Comparison of ENCODE assay signal across 13 cellular contexts in genomic region chr1:203592156-203592555, GRCh38. TPM values are rescaled to one million over a fixed set of nuclear protein-coding genes. Genes with fewer than 3 reads are reported as not detected.
DNase-seq lines count a peak whose midpoint lies in the region; ATAC-seq and TF ChIP-seq lines count a peak whose summit lies in the region.
"Had no signal": no experiment of that assay in that cellular context is flagged by ENCODE, and none has a peak within 500 bp of the region (broad histone marks: within the 10 kb centered on the region; RNA-seq: fewer than 3 reads in every experiment).

No MANE protein-coding gene starts in this region.

- H3K36me3 ChIP-seq in SK-N-SH (replicated peaks in 1 of 2; ENCODE audit: control insufficient read depth in 1 of 2, insufficient read depth in 2 of 2, low read length in 1 of 2), result no peaks in the 10 kb centered on the region
- H3K36me3 ChIP-seq in lower lobe of right lung, result no peaks in the 10 kb centered on the region
- H3K36me3 ChIP-seq in stomach smooth muscle (ENCODE audit: control insufficient read depth in 2 of 2, insufficient read depth in 2 of 2, low read length in 2 of 2), result no peaks in the 10 kb centered on the region

- H3K4me1 ChIP-seq in SK-N-SH (ENCODE audit: control insufficient read depth in 1 of 2, insufficient read depth in 2 of 2, low read depth in 1 of 2, low read length in 1 of 2) (peaks cover 0 to 6% of the 10 kb centered on the region in 2 experiments; a peak in 1 of 4 replicates), lower lobe of right lung (peaks cover 13% of the 10 kb centered on the region), stomach smooth muscle (ENCODE audit: control insufficient read depth, insufficient read depth, low read length) (peaks cover 19% of the 10 kb centered on the region)

- CTCF ChIA-PET in SK-N-SH (lab: Yijun Ruan, JAX), result interaction anchor here (1.1 kb wide), 2 partner anchors 9 to 87 kb away, joined by 3 read pairs; no protein-coding TSS in a partner anchor

- no peaks in the 10 kb centered on the region for H4K20me1 ChIP-seq in SK-N-SH (ENCODE audit: insufficient read depth)

- ATAC-seq in SK-N-SH treated with all-trans-retinoic acid at 6 μM for 48 hours (peak; percentile 37), lower lobe of right lung (peak; percentile 23 to 36), GM19463 (IDR thresholded peaks at IDR 0.05; ENCODE audit: unreplicated experiment) (no peak), GM18505 (IDR thresholded peaks at IDR 0.05; ENCODE audit: unreplicated experiment) (no peak)
- ATAC-seq: activated T-cell treated with anti-CD3 and anti-CD28 coated beads, Interleukin-2, amount 50 U/mL, for 4 hours had no signal

- no peak for TF ChIP-seq EP300 in SK-N-SH (IDR thresholded peaks at IDR 0.05; ENCODE audit: borderline replicate concordance in 1 of 2, low read depth in 1 of 2, low read length in 1 of 2)

- H3K9me3 ChIP-seq in SK-N-SH (no peaks in the 10 kb centered on the region), lower lobe of right lung (no peaks in the 10 kb centered on the region), stomach smooth muscle (ENCODE audit: control insufficient read depth in 2 of 2, low read length in 2 of 2) (no peaks in the 10 kb centered on the region)

- no peaks in the 10 kb centered on the region for H3K79me2 ChIP-seq in SK-N-SH (ENCODE audit: insufficient read depth)

- DNase-seq in SK-N-SH (no peak), astrocyte of the hippocampus (ENCODE audit: low read depth, low spot score) (peak; percentile 63), lower lobe of right lung (no peak), NCI-H446 (lab: John Stamatoyannopoulos, UW) (no peak)
- DNase-seq: activated T-cell treated with anti-CD3 and anti-CD28 coated beads, Interleukin-2, amount 50 U/mL, for 4 hours; foreskin melanocyte; GDM1; PC-9; stimulated activated CD4-positive, alpha-beta T cell treated with anti-CD3 and anti-CD28 coated beads, Interleukin-1b, Interleukin-23, amount 100 ng/mL, for 48 hours had no signal

- H2AFZ ChIP-seq in SK-N-SH (ENCODE audit: low read depth), result no peak overlapping the region
- H2AFZ ChIP-seq: PC-9 had no signal

- TF ChIP-seq CTCF in SK-N-SH (IDR thresholded peaks at IDR 0.05) (no peak), lower lobe of right lung (IDR thresholded peaks at IDR 0.05) (no peak)

- H3K27ac ChIP-seq in SK-N-SH (ENCODE audit: low read depth in 2 of 2, low read length in 1 of 2) (no peak overlapping the region), lower lobe of right lung (no peak overlapping the region), stomach smooth muscle (ENCODE audit: low read length) (peak overlapping the region; percentile 41)
- H3K27ac ChIP-seq: PC-9 had no signal

- no peak overlapping the region for H3K4me3 ChIP-seq in SK-N-SH (ENCODE audit: low read depth in 2 of 2, low read length in 1 of 2)
- H3K4me3 ChIP-seq in lower lobe of right lung, result no peak overlapping the region
- no peak overlapping the region for H3K4me3 ChIP-seq in stomach smooth muscle (ENCODE audit: low read length in 2 of 2)
- H3K4me3 ChIP-seq: PC-9 had no signal

- no peak overlapping the region for H3K9ac ChIP-seq in SK-N-SH
- H3K9ac ChIP-seq in stomach smooth muscle (ENCODE audit: low read length in 2 of 2), result peak overlapping the region in 1 of 2 donors; percentile 36

- TF ChIP-seq RAD21 in SK-N-SH (IDR thresholded peaks at IDR 0.05; ENCODE audit: low read length), result no peak

- 86% methylated on average over 8 of the region's 8 CpGs for WGBS in SK-N-SH (ENCODE audit: low lambda C conversion rate)

- no peak for TF ChIP-seq POLR2A in GM18505 (IDR thresholded peaks at IDR 0.05; ENCODE audit: borderline replicate concordance, extremely low read depth, insufficient read depth, insufficient read length)

- H3K27me3 ChIP-seq in SK-N-SH (ENCODE audit: insufficient read depth) (no peaks in the 10 kb centered on the region), lower lobe of right lung (ENCODE audit: low read depth) (no peaks in the 10 kb centered on the region), stomach smooth muscle (ENCODE audit: control insufficient read depth in 1 of 2, insufficient read depth in 2 of 2, low read length in 2 of 2) (no peaks in the 10 kb centered on the region)

- POLR2A ChIA-PET in SK-N-SH (lab: Yijun Ruan, JAX), result no interaction called here

- no peaks in the 10 kb centered on the region for H3K9me2 ChIP-seq in SK-N-SH

- no peak overlapping the region for H3K4me2 ChIP-seq in SK-N-SH
- H3K4me2 ChIP-seq: PC-9 had no signal

- intact Hi-C loops in lower lobe of right lung (cut with DNase I), result no loop called here

- H3F3A ChIP-seq in SK-N-SH (replicated peaks; ENCODE audit: insufficient read depth), result peaks cover 6% of the 10 kb centered on the region

TF ChIP-seq in SK-N-SH treated with all-trans-retinoic acid at 6 μM for 48 hours, 23 proteins besides CTCF, POLR2A, EP300 and RAD21 (continues in another document):
- TF ChIP-seq GLIS3 (CRISPR knock-in tag; IDR thresholded peaks at IDR 0.05), result no peak
- no peak for TF ChIP-seq ESRRG (CRISPR knock-in tag; IDR thresholded peaks at IDR 0.05)
- no peak for TF ChIP-seq SNAI2 (CRISPR knock-in tag; IDR thresholded peaks at IDR 0.05)
- no peak for TF ChIP-seq PPARA (CRISPR knock-in tag; IDR thresholded peaks at IDR 0.05; ENCODE audit: borderline replicate concordance)
- no peak for TF ChIP-seq TCF4 (CRISPR knock-in tag; IDR thresholded peaks at IDR 0.05; ENCODE audit: borderline replicate concordance)
- no peak for TF ChIP-seq TSHZ2 (CRISPR knock-in tag; IDR thresholded peaks at IDR 0.05)

TF ChIP-seq in SK-N-SH, 30 proteins besides CTCF, POLR2A, EP300 and RAD21:
- TF ChIP-seq RFX5 (IDR thresholded peaks at IDR 0.05; ENCODE audit: low read length) (no peak), EZH2phosphoT487 (IDR thresholded peaks at IDR 0.05; ENCODE audit: borderline replicate concordance, low read depth) (no peak), PBX3 (IDR thresholded peaks at IDR 0.05) (no peak), ELF1 (IDR thresholded peaks at IDR 0.05) (no peak), MAX (IDR thresholded peaks at IDR 0.05; ENCODE audit: low read depth) (no peak), TCF12 (IDR thresholded peaks at IDR 0.05) (no peak), NRF1 (IDR thresholded peaks at IDR 0.05; ENCODE audit: low read depth, low read length) (no peak), NFIC (IDR thresholded peaks at IDR 0.05; ENCODE audit: borderline replicate concordance) (no peak), FOXM1 (IDR thresholded peaks at IDR 0.05; ENCODE audit: low read depth) (no peak), RXRA (IDR thresholded peaks at IDR 0.05; ENCODE audit: borderline replicate concordance, low read depth) (no peak), USF2 (IDR thresholded peaks at IDR 0.05; ENCODE audit: borderline replicate concordance, low read depth, low read length) (no peak)

RNA-seq across cellular contexts. Expression of gene ATP2B4, which starts 34.5 kb away (rescaled TPM):
- 96.1 and 144 TPM in 2 replicates for polyA plus RNA-seq in SK-N-SH (2012; rRNA removed)
- polyA plus RNA-seq in SK-N-SH (2012; cell fraction: cytosol; rRNA removed), result 88.6 and 104 TPM in 2 replicates
- 164 and 210 TPM in 2 replicates for polyA plus RNA-seq in SK-N-SH (2012; cell fraction: nucleus; rRNA removed)
- total RNA-seq in lower lobe of right lung, result 92.3 TPM

Comparison
In these comparisons a context has a peak if more than half of its experiments do, and no peak if none do; other contexts are left out.
1. ATAC-seq: peak in SK-N-SH treated with all-trans-retinoic acid at 6 μM for 48 hours (single experiment) and lower lobe of right lung (2 of 2); none in GM19463 (single experiment) and GM18505 (single experiment).